Comparison of ENCODE assay signal across 23 cellular contexts in the genomic region with DNA sequence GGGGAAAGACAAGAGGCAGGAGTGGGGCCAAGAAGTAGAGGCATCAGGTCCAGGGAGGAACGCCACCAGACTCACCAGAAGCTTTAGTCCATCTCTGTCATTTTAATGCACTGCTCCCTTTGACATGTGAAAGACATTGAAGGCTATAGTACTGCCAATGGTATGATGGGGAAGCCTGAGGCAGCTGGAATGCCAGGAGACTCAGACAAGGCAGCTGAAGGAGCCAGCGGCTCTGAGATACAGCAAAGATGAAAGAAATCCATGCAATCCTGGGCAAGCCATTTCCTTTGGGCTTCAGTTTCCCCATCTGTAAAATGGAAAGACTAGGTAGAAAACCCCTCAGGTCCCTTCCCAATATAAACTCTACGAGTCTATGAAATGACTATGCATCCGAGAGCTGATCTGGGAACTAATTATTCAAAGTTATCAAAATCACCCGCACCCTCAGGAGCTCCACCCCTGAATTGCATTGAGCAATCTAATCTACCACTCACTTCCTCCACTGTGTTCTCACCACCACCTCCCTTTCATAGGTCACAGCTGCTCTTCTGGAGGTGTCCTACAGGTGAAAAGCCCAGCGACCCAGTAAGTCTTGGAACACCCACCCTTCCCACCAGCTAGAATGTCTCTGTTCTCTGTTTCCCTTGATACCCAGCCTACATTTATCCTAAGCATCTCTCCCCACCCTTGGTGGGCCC. TPM values are rescaled to one million over a fixed set of nuclear protein-coding genes. Genes with fewer than 3 reads are reported as not detected.
DNase-seq lines count a peak whose midpoint lies in the region; ATAC-seq and TF ChIP-seq lines count a peak whose summit lies in the region.
"Had no signal": no experiment of that assay in that cellular context is flagged by ENCODE, and none has a peak within 500 bp of the region (broad histone marks: within the 10 kb centered on the region; RNA-seq: fewer than 3 reads in every experiment).

No MANE protein-coding gene starts in this region.

- no peaks in the 10 kb centered on the region for H3K79me1 ChIP-seq in mesenchymal stem cell (replicated peaks; ENCODE audit: low read length, poor library complexity, severe bottlenecking)

- H3K27ac Mint-ChIP-seq in effector memory CD8-positive, alpha-beta T cell, result peak overlapping the region; percentile 7 to 44
- H3K27ac Mint-ChIP-seq: activated CD4-positive, alpha-beta T cell treated with anti-CD3 and anti-CD28 coated beads for 36 hours; activated naive CD4-positive, alpha-beta T cell treated with anti-CD3 and anti-CD28 coated beads for 36 hours; type B pancreatic cell had no signal

- H3K18ac ChIP-seq in mesenchymal stem cell (ENCODE audit: low read depth in 1 of 2, low read length in 2 of 2), result no peak overlapping the region

- H3K4me3 ChIP-seq in neutrophil (ENCODE audit: low read depth in 1 of 2, low read length in 1 of 2), result peak overlapping the region; percentile 79 to 95
- H3K4me3 ChIP-seq in mesenchymal stem cell (ENCODE audit: insufficient read depth in 1 of 2, low read depth in 1 of 2, low read length in 2 of 2), result no peak overlapping the region
- H3K4me3 ChIP-seq: GM23248 had no signal

- no peak overlapping the region for H3K9ac ChIP-seq in mesenchymal stem cell (ENCODE audit: low read length)
- H3K9ac ChIP-seq: GM23248 had no signal

- no peaks in the 10 kb centered on the region for H3K27me3 ChIP-seq in neutrophil
- H3K27me3 ChIP-seq in mesenchymal stem cell (ENCODE audit: control insufficient read depth in 1 of 2, insufficient read depth in 1 of 2, low read length in 2 of 2), result peaks cover 53 to 74% of the 10 kb centered on the region in 2 experiments
- H3K27me3 ChIP-seq: foreskin keratinocyte had no signal

- H2BK5ac ChIP-seq in mesenchymal stem cell (ENCODE audit: low read depth, low read length, poor library complexity, severe bottlenecking), result no peak overlapping the region

- H2BK15ac ChIP-seq in mesenchymal stem cell (ENCODE audit: low read depth, poor library complexity, severe bottlenecking), result no peak overlapping the region

- 90% methylated on average over 6 of the region's 6 CpGs for WGBS in mesenchymal stem cell

- H3K9me3 ChIP-seq in neutrophil (no peaks in the 10 kb centered on the region), mesenchymal stem cell (ENCODE audit: control insufficient read depth, low read length) (no peaks in the 10 kb centered on the region)

- peaks cover 5% of the 10 kb centered on the region for H3K36me3 Mint-ChIP-seq in effector memory CD8-positive, alpha-beta T cell (ENCODE audit: insufficient read depth)
- H3K36me3 Mint-ChIP-seq: type B pancreatic cell had no signal

- H3K9me3 Mint-ChIP-seq in effector memory CD8-positive, alpha-beta T cell, result no peaks in the 10 kb centered on the region
- H3K9me3 Mint-ChIP-seq: activated naive CD4-positive, alpha-beta T cell treated with anti-CD3 and anti-CD28 coated beads for 36 hours; type B pancreatic cell had no signal

- no peak overlapping the region for H4K91ac ChIP-seq in mesenchymal stem cell (ENCODE audit: low read length)

- no peak overlapping the region for H2AFZ ChIP-seq in mesenchymal stem cell (ENCODE audit: low read depth, low read length)
- H2AFZ ChIP-seq: GM23248 had no signal

- ATAC-seq in effector memory CD8-positive, alpha-beta T cell (replicated peaks), result peak; percentile 50
- no peak for ATAC-seq in GM21367 (IDR thresholded peaks at IDR 0.05; ENCODE audit: unreplicated experiment)
- ATAC-seq: activated CD4-positive, alpha-beta T cell treated with anti-CD3 and anti-CD28 coated beads for 36 hours had no signal

- H3K27ac ChIP-seq in neutrophil (peak overlapping the region; percentile 93), mesenchymal stem cell (ENCODE audit: low read length, poor library complexity, severe bottlenecking) (no peak overlapping the region)
- H3K27ac ChIP-seq: C4-2B, epithelial cell of prostate, foreskin keratinocyte, GM23248 had no signal

- no peak overlapping the region for H2AK5ac ChIP-seq in mesenchymal stem cell (ENCODE audit: low read length, severe bottlenecking)

- H2BK12ac ChIP-seq in mesenchymal stem cell (ENCODE audit: low read length in 2 of 2), result no peak overlapping the region

- peaks cover 69% of the 10 kb centered on the region for H3K36me3 ChIP-seq in neutrophil
- no peaks in the 10 kb centered on the region for H3K36me3 ChIP-seq in mesenchymal stem cell (ENCODE audit: control insufficient read depth in 1 of 2, insufficient read depth in 2 of 2, low read depth in 1 of 2, low read length in 2 of 2)

- DNase-seq in CD1c-positive myeloid dendritic cell (ENCODE audit: extremely low spot score), result peak; percentile 28
- DNase-seq in NOMO-1 (lab: John Stamatoyannopoulos, UW; ENCODE audit: unreplicated experiment in 2 of 2), result peak; percentile 54 to 72
- no peak for DNase-seq in effector memory CD8-positive, alpha-beta T cell
- no peak for DNase-seq in activated gamma-delta T cell treated with Interleukin-2 at 50 U/mL for 16 hours
- DNase-seq in mesenchymal stem cell, result no peak
- no peak for DNase-seq in activated CD8-positive, alpha-beta memory T cell treated with anti-CD3 and anti-CD28 coated beads, Interleukin-2, amount 50 U/mL, for 48 hours
- DNase-seq: activated CD4-positive, alpha-beta T cell treated with anti-CD3 and anti-CD28 coated beads for 36 hours; activated CD8-positive, alpha-beta memory T cell treated with anti-CD3 and anti-CD28 coated beads for 24 hours; activated naive CD4-positive, alpha-beta T cell treated with anti-CD3 and anti-CD28 coated beads for 36 hours; activated T-cell treated with anti-CD3 and anti-CD28 coated beads, Interleukin-2, amount 50 U/mL, for 48 hours; aorta; hippocampal formation; NCI-H446 treated with DMSO at 0.1 percent for 48 hours; NK-92 treated with Interleukin-12 subunit alpha and Interleukin-12 subunit beta, amount 100 ng/mL, for 24 hours; stimulated activated CD4-positive, alpha-beta T cell treated with anti-CD3 and anti-CD28 coated beads, Interleukin-4, amount 100 ng/mL, for 4 hours had no signal

- H4K8ac ChIP-seq in mesenchymal stem cell (ENCODE audit: low read length), result no peak overlapping the region

- H3K4me1 ChIP-seq in neutrophil (ENCODE audit: control insufficient read depth in 1 of 2, insufficient read depth in 1 of 2, low read depth in 1 of 2, low read length in 1 of 2) (peaks cover 59 to 100% of the 10 kb centered on the region in 2 experiments), mesenchymal stem cell (ENCODE audit: control insufficient read depth, insufficient read depth, low read depth, low read length) (no peaks in the 10 kb centered on the region)

- peaks cover 4 to 16% of the 10 kb centered on the region in 2 donors for H3K4me1 Mint-ChIP-seq in effector memory CD8-positive, alpha-beta T cell (ENCODE audit: low read depth in 2 of 2)

- H3K23ac ChIP-seq in mesenchymal stem cell (ENCODE audit: low read length in 2 of 2), result no peak overlapping the region

- no peak overlapping the region for H2BK120ac ChIP-seq in mesenchymal stem cell (ENCODE audit: low read depth, low read length)

- H3K27me3 Mint-ChIP-seq in effector memory CD8-positive, alpha-beta T cell, result peaks cover 22 to 41% of the 10 kb centered on the region in 2 donors

- no peak overlapping the region for H3K14ac ChIP-seq in mesenchymal stem cell (ENCODE audit: low read length in 2 of 2)

- H3K4ac ChIP-seq in mesenchymal stem cell (ENCODE audit: low read depth in 1 of 2, low read length in 2 of 2), result no peak overlapping the region

- peak; percentile 55 for TF ChIP-seq CTCF in neutrophil (IDR thresholded peaks at IDR 0.05)

- H3K4me3 Mint-ChIP-seq in effector memory CD8-positive, alpha-beta T cell, result peak overlapping the region; percentile 38 to 65
- H3K4me3 Mint-ChIP-seq: activated CD4-positive, alpha-beta T cell treated with anti-CD3 and anti-CD28 coated beads for 36 hours; activated naive CD4-positive, alpha-beta T cell treated with anti-CD3 and anti-CD28 coated beads for 36 hours; type B pancreatic cell had no signal

- no peak overlapping the region for H3K4me2 ChIP-seq in mesenchymal stem cell (ENCODE audit: low read length, poor library complexity, severe bottlenecking)

RNA-seq across cellular contexts. Expression of a gene that starts 3.1 kb away (rescaled TPM):
- polyA plus RNA-seq in mesenchymal stem cell (2013, experiment 1 of 2), result not detected
- polyA plus RNA-seq in mesenchymal stem cell (2013, experiment 2 of 2), result not detected
- polyA plus RNA-seq: AG04450, GM23248 had no signal

RNA-seq across cellular contexts. Expression of a gene that starts 37.8 kb away (rescaled TPM):
- polyA plus RNA-seq in mesenchymal stem cell (2013, experiment 1 of 2), result not detected
- not detected for polyA plus RNA-seq in mesenchymal stem cell (2013, experiment 2 of 2)
- polyA plus RNA-seq: AG04450, GM23248 had no signal

RNA-seq across cellular contexts. Expression of a gene that starts 59.9 kb away (rescaled TPM):
- 0.06 TPM for polyA plus RNA-seq in mesenchymal stem cell (2013, experiment 1 of 2)
- polyA plus RNA-seq in mesenchymal stem cell (2013, experiment 2 of 2), result not detected
- polyA plus RNA-seq: AG04450, aorta, foreskin keratinocyte, GM23248 had no signal

Comparison
In these comparisons a context has a peak if more than half of its experiments do, and no peak if none do; other contexts are left out.
1. DNase-seq: peak in CD1c-positive myeloid dendritic cell (single experiment) and NOMO-1 (2 of 2); none in effector memory CD8-positive, alpha-beta T cell (0 of 3), activated gamma-delta T cell treated with Interleukin-2 at 50 U/mL for 16 hours (single experiment), mesenchymal stem cell (single experiment) and activated CD8-positive, alpha-beta memory T cell treated with anti-CD3 and anti-CD28 coated beads, Interleukin-2, amount 50 U/mL, for 48 hours (single experiment).
2. H3K4me3 ChIP-seq: peak in neutrophil (2 of 2); none in mesenchymal stem cell (0 of 2).